ENCODE assay signal across 9 cellular contexts in the genomic region with DNA sequence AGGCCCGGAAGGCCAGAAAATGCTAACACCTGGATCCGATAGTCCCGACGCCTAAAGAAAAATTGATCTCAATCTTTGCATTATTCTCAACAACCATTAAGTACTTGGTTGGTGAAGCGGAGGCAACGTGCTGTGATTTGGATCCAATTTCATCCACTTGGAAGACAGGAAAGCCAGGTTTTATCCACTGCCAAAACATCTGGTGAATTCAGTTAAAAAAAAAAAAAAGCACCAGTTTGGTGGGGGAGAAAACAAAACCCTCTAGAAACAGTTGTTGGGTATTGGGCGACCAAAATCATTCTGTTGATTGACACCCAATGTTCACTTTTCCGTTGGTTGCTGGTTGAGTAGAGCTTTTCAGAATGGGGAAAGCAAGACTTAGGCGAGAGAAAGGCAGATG. TPM values are rescaled to one million over a fixed set of nuclear protein-coding genes. Genes with fewer than 3 reads are reported as not detected.
DNase-seq lines count a peak whose midpoint lies in the region; ATAC-seq and TF ChIP-seq lines count a peak whose summit lies in the region.
"Had no signal": no experiment of that assay in that cellular context is flagged by ENCODE, and none has a peak within 500 bp of the region (broad histone marks: within the 10 kb centered on the region; RNA-seq: fewer than 3 reads in every experiment).

No MANE protein-coding gene starts in this region.

- H3K9me3 Mint-ChIP-seq in brain = peaks cover 0 to 12% (median 3%) of the 10 kb centered on the region in 5 experiments
- peaks cover 0 to 2% (median 0%) of the 10 kb centered on the region in 9 donors for H3K9me3 Mint-ChIP-seq in naive thymus-derived CD8-positive, alpha-beta T cell

- no peaks in the 10 kb centered on the region for H3K36me3 Mint-ChIP-seq in brain
- no peaks in the 10 kb centered on the region for H3K36me3 Mint-ChIP-seq in naive thymus-derived CD8-positive, alpha-beta T cell

- peaks cover 19% of the 10 kb centered on the region for H3K27me3 Mint-ChIP-seq in brain
- H3K27me3 Mint-ChIP-seq in naive thymus-derived CD8-positive, alpha-beta T cell = peaks cover 0 to 2% (median 0%) of the 10 kb centered on the region in 5 donors

- ATAC-seq in naive thymus-derived CD8-positive, alpha-beta T cell = no peak
- ATAC-seq in HG03159 (IDR thresholded peaks at IDR 0.05; ENCODE audit: unreplicated experiment) = no peak

- peak; percentile 24 for DNase-seq in AG08395 (ENCODE audit: low spot score)
- DNase-seq in KBM-7 = peak; percentile 71
- DNase-seq in naive thymus-derived CD8-positive, alpha-beta T cell = no peak
- no peak for DNase-seq in NCI-H1694 (lab: John Stamatoyannopoulos, UW)
- no peak for DNase-seq in amygdala (lab: John Stamatoyannopoulos, UW)
- no peak for DNase-seq in T-helper 9 cell
- DNase-seq: NCI-H345 had no signal

- H3K4me3 Mint-ChIP-seq in brain = peak overlapping the region in 1 of 5 experiments; percentile 20
- peak overlapping the region; percentile 48 to 81 (median 68) for H3K4me3 Mint-ChIP-seq in naive thymus-derived CD8-positive, alpha-beta T cell

- H3K27ac Mint-ChIP-seq in brain = peak overlapping the region; percentile 35 to 97 (median 65)
- peak overlapping the region in 6 of 10 donors; percentile 39 to 85 (median 66) for H3K27ac Mint-ChIP-seq in naive thymus-derived CD8-positive, alpha-beta T cell

- H3K4me1 Mint-ChIP-seq in brain = peaks cover 26% of the 10 kb centered on the region
- H3K4me1 Mint-ChIP-seq in naive thymus-derived CD8-positive, alpha-beta T cell = peaks cover 21 to 46% (median 30%) of the 10 kb centered on the region in 4 donors

- no peak for TF ChIP-seq CTCF in brain (conservative IDR thresholded peaks at IDR 0.05)

- in situ Hi-C loops in KBM-7 (cut with MboI; ENCODE audit: low pct_unique_long_range_greater_than_20kb, low sequenced_read_pairs) = no loop called here

- POLR2A ChIA-PET in naive thymus-derived CD8-positive, alpha-beta T cell (lab: Charles Lee) = interaction anchor here (0.7 to 1.3 kb wide), 2 partner anchors 21 to 272 kb away, joined by 3 to 4 read pairs; no protein-coding TSS in a partner anchor

RNA-seq across cellular contexts. Expression of a gene that starts 41.8 kb away (rescaled TPM):
- polyA plus RNA-seq in brain (ENCODE audit: insufficient read depth, low read depth, low replicate concordance) = 27.5 TPM
- 100 to 1,000 TPM; 164 TPM for total RNA-seq in naive thymus-derived CD8-positive, alpha-beta T cell
- 1 to 10 TPM; 5.1 to 6.7 (median 6.1) TPM for polyA plus RNA-seq in naive thymus-derived CD8-positive, alpha-beta T cell

Comparison
In these comparisons a context has a peak if more than half of its experiments do, and no peak if none do; other contexts are left out.
1. DNase-seq: peak in AG08395 (single experiment) and KBM-7 (single experiment); none in naive thymus-derived CD8-positive, alpha-beta T cell (0 of 10), NCI-H1694 (single experiment), amygdala (0 of 56) and T-helper 9 cell (single experiment).